Comparison of ENCODE assay signal across 8 cellular contexts in the genomic region with DNA sequence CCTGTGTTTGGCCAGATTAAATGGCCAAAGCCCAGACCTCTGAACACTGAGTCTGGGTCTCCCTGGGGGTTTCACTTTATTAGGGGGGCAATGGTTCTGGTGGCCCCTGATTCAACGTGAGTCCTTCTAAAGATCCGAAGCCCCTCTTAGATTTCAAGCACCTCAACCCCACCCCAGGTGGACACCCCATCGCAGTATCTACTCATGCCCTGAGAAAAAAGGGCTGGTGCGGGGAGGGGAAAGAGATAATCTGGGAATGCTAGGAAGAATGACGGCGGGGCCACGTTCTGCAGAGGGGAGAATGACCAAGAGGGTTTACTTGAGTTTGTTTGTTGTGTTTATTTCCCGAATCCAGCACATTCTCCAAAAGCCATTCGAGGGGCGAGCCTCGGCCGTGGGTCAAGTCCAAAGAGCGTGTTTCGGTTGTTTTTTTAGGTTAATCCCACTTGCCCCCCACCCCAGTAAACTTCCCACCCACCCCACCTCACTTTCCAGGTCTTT. TPM values are rescaled to one million over a fixed set of nuclear protein-coding genes. Genes with fewer than 3 reads are reported as not detected.
DNase-seq lines count a peak whose midpoint lies in the region; ATAC-seq and TF ChIP-seq lines count a peak whose summit lies in the region.

No MANE protein-coding gene starts in this region.

- no peak overlapping the region for H3K27ac ChIP-seq in SK-N-MC
- H3K27ac ChIP-seq in foreskin keratinocyte = peak overlapping the region; percentile 93

- H3K4me1 ChIP-seq in foreskin keratinocyte = peaks cover 31% of the 10 kb centered on the region

- ATAC-seq in foreskin keratinocyte (no peak), HG03442 (IDR thresholded peaks at IDR 0.05; ENCODE audit: unreplicated experiment) (no peak)

- no peaks in the 10 kb centered on the region for H3K27me3 ChIP-seq in foreskin keratinocyte

- H3K9me3 ChIP-seq in SK-N-MC (ENCODE audit: low read depth, low read length) = no peaks in the 10 kb centered on the region

- H3K4me3 ChIP-seq in GM12875 (ENCODE audit: low read depth, low read length) (peak overlapping the region; percentile 67), SK-N-MC (peak overlapping the region; percentile 73), skeletal muscle cell (ENCODE audit: low read depth, low read length) (peak overlapping the region; percentile 75)

- TF ChIP-seq CTCF in GM12875 (IDR thresholded peaks at IDR 0.05; ENCODE audit: borderline replicate concordance, insufficient read depth, low read depth, low read length) (no peak), foreskin keratinocyte (conservative IDR thresholded peaks at IDR 0.05) (no peak)

- no peak for DNase-seq in SK-N-MC (ENCODE audit: low read depth, low spot score)
- no peak for DNase-seq in foreskin keratinocyte
- no peak for DNase-seq in skeletal muscle cell (ENCODE audit: low read depth)
- no peak for DNase-seq in NCI-H2196 (lab: John Stamatoyannopoulos, UW; ENCODE audit: unreplicated experiment)
- DNase-seq in MV-4-11 (lab: John Stamatoyannopoulos, UW) = no peak
- DNase-seq in nucleus accumbens (lab: John Stamatoyannopoulos, UW) = no peak

- H3K36me3 ChIP-seq in SK-N-MC (ENCODE audit: insufficient read depth, low read length) = no peaks in the 10 kb centered on the region

- no peak overlapping the region for H3K9ac ChIP-seq in SK-N-MC (ENCODE audit: insufficient read length)

RNA-seq across cellular contexts. Expression of gene PDLIM1, which starts 0.8 kb away (rescaled TPM):
- total RNA-seq in foreskin keratinocyte = 256 and 304 TPM in 2 replicates
- 366 and 431 TPM in 2 replicates for polyA plus RNA-seq in foreskin keratinocyte
